ENCODE assay signal across 8 cellular contexts in the genomic region with DNA sequence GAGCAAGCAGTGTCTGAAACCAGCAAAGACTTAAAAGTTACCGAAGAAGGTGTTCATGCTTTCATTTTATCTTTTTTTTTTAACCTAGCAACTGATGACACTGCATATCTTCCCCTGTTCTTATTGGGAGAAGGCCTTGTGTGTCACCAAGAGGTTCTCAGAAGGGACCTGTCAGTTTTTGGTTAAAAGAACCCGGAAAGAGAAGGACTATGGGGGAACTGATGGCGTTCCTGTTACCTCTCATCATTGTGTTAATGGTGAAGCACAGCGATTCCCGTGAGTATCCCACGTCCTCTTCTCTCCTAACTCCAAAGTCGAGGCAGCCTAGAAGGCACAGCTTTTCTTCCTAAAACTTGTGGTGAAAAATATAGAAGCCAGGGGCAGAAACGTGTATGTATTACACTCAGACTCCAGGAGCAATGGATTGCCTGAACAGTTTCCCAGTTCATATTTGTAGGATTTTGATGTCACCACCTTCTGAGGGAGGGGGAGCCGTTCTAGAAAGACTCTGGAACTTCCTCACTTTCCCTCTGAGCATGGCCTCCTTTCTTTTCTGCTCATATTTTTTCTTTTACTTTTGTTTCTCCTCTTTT. TPM values are rescaled to one million over a fixed set of nuclear protein-coding genes. Genes with fewer than 3 reads are reported as not detected.
DNase-seq lines count a peak whose midpoint lies in the region; ATAC-seq lines count a peak whose summit lies in the region.

A gene (plus strand): TSS at position 185 of the 593 bp plus-strand sequence. CDS start 25 bp downstream, at position 210.

- ATAC-seq in HG03175 (IDR thresholded peaks at IDR 0.05; ENCODE audit: unreplicated experiment), result peak; percentile 97
- ATAC-seq in activated naive CD4-positive, alpha-beta T cell treated with anti-CD3 and anti-CD28 coated beads, Interleukin-2, amount 50 U/mL, for 72 hours, result peak; percentile 97

- intact Hi-C loops in posterior vena cava (cut with DNase I), result loop anchor here in 1 of 2 donors (10.0 kb wide), 1 partner anchor 111 kb away; no protein-coding TSS in a partner anchor

- H3K36me3 Mint-ChIP-seq in activated naive CD4-positive, alpha-beta T cell treated with anti-CD3 and anti-CD28 coated beads, Interleukin-2, amount 50 U/mL, for 72 hours, result peaks cover 18 to 22% of the 10 kb centered on the region in 2 donors

- DNase-seq in DMS53 (lab: John Stamatoyannopoulos, UW), result peak; percentile 89
- peak; percentile 67 for DNase-seq in GM19238 (ENCODE audit: insufficient read length, low spot score)
- peak; percentile 94 for DNase-seq in NOMO-1 treated with DMSO at 0.1 percent for 48 hours (lab: John Stamatoyannopoulos, UW; ENCODE audit: unreplicated experiment)
- peak in 1 of 2 donors; percentile 33 for DNase-seq in activated naive CD4-positive, alpha-beta T cell treated with anti-CD3 and anti-CD28 coated beads, Interleukin-2, amount 50 U/mL, for 72 hours (ENCODE audit: low spot score in 2 of 2)
- DNase-seq in germinal center (ENCODE audit: low spot score), result peak; percentile 88
- DNase-seq in posterior vena cava (ENCODE audit: low spot score), result no peak
- no peak for DNase-seq in activated effector memory CD4-positive, alpha-beta T cell treated with Interleukin-2 at 50 U/mL for 16 hours

- H3K27ac Mint-ChIP-seq in activated naive CD4-positive, alpha-beta T cell treated with anti-CD3 and anti-CD28 coated beads, Interleukin-2, amount 50 U/mL, for 72 hours, result peak within 1 kb of the TSS; percentile 98 to 99

- H3K9me3 Mint-ChIP-seq in activated naive CD4-positive, alpha-beta T cell treated with anti-CD3 and anti-CD28 coated beads, Interleukin-2, amount 50 U/mL, for 72 hours, result peaks cover 0 to 8% of the 10 kb centered on the region in 2 donors

RNA-seq across cellular contexts. Expression of the gene that starts here (rescaled TPM):
- total RNA-seq in activated naive CD4-positive, alpha-beta T cell treated with anti-CD3 and anti-CD28 coated beads, Interleukin-2, amount 50 U/mL, for 72 hours, result 10 to 100 TPM; 13.5 to 27.4 TPM
- 10 to 100 TPM; 13.9 to 21.9 TPM for total RNA-seq in posterior vena cava

Comparison
In these comparisons a context has a peak if more than half of its experiments do, and no peak if none do; other contexts are left out.
1. DNase-seq: peak in DMS53 (single experiment), GM19238 (single experiment), NOMO-1 treated with DMSO at 0.1 percent for 48 hours (single experiment) and germinal center (single experiment); none in posterior vena cava (single experiment) and activated effector memory CD4-positive, alpha-beta T cell treated with Interleukin-2 at 50 U/mL for 16 hours (single experiment).